In the genomic region with DNA sequence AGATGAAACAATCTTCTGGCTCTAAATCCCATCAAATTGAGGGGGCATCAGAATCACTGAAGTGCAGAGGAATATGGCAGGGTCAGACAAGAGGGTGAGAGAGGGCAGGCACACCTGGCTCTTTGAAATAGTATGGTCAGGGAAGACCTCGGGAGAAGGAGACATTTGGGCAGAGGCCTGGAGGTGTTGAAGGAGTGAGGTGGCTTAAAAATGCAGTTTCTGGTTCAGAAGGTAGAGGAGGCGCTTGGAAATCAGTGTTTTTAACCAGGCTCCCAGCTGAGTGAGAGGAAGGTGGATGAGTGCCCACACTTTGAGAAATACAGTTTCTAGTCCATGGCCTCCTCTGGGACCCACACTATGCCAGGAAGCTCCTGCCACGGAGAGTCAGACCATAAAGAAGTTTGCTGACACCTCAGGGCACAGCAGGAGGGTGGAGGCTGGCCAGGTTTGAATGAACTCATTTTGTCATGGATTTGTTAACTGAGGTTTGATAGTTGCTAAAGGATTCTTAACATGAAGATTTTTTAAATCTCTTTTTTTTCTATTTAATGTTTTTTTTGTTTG, we compare ENCODE assay signal across 17 cellular contexts. TPM values are rescaled to one million over a fixed set of nuclear protein-coding genes. Genes with fewer than 3 reads are reported as not detected.
DNase-seq lines count a peak whose midpoint lies in the region; ATAC-seq and TF ChIP-seq lines count a peak whose summit lies in the region.
"Had no signal": no experiment of that assay in that cellular context is flagged by ENCODE, and none has a peak within 500 bp of the region (broad histone marks: within the 10 kb centered on the region; RNA-seq: fewer than 3 reads in every experiment).

No MANE protein-coding gene starts in this region.

- no peak overlapping the region for H2BK5ac ChIP-seq in IMR-90 (ENCODE audit: low read depth, low read length, poor library complexity, severe bottlenecking)

- BruUV-seq in IMR-90 (replicated peaks; lab: Mats Ljungman, UMichigan), result no TSS peak

- H4K8ac ChIP-seq in IMR-90 (ENCODE audit: low read depth in 2 of 2, low read length in 2 of 2), result peak overlapping the region in 1 of 2 experiments; percentile 5; a peak in 1 of 4 replicates

- intact Hi-C loops in IMR-90 (cut with micrococcal nuclease), result no loop called here

- H4K5ac ChIP-seq in IMR-90 (ENCODE audit: low read depth, low read length), result no peak overlapping the region

- no peak overlapping the region for H3K4me3 Mint-ChIP-seq in activated CD4-positive, alpha-beta memory T cell treated with anti-CD3 and anti-CD28 coated beads, Interleukin-2, amount 10 ng/mL, durations not matched to agents 7 days and 5 days

- no peak for TF ChIP-seq RAD21 in IMR-90 (IDR thresholded peaks at IDR 0.05; ENCODE audit: low read length)

- H2AK5ac ChIP-seq in IMR-90 (ENCODE audit: low read depth, low read length), result peak overlapping the region; percentile 63

- CTCF ChIA-PET in IMR-90 (lab: Yijun Ruan, JAX), result no interaction called here
- CTCF ChIA-PET in activated CD4-positive, alpha-beta memory T cell treated with anti-CD3 and anti-CD28 coated beads, Interleukin-2, amount 10 ng/mL, durations not matched to agents 7 days and 5 days (lab: Charles Lee), result no interaction called here

- no peaks in the 10 kb centered on the region for H3K4me1 Mint-ChIP-seq in activated CD4-positive, alpha-beta memory T cell treated with anti-CD3 and anti-CD28 coated beads, Interleukin-2, amount 10 ng/mL, durations not matched to agents 7 days and 5 days

- no peak for TF ChIP-seq CTCF in IMR-90 (conservative IDR thresholded peaks at IDR 0.05; ENCODE audit: low read depth, low read length)

- H3K27ac ChIP-seq in IMR-90 (ENCODE audit: insufficient read depth, low read length), result peak overlapping the region; percentile 37; the same call in 1 of the 2 replicates
- peak overlapping the region; percentile 26 for H3K27ac ChIP-seq in muscle layer of duodenum (ENCODE audit: low read length)
- H3K27ac ChIP-seq: C4-2B, prostate gland had no signal

- dilution Hi-C loops in IMR-90 (cut with HindIII; ENCODE audit: low sequenced_read_pairs, unreplicated experiment), result no loop called here

- no peak for TF ChIP-seq POLR2A in IMR-90 (IDR thresholded peaks at IDR 0.05; ENCODE audit: low read depth, low read length)

- peak; percentile 38 for DNase-seq in AG20443 (ENCODE audit: low spot score)
- no peak for DNase-seq in IMR-90
- peak; percentile 21 for DNase-seq in cerebellar cortex (ENCODE audit: low spot score)
- no peak for DNase-seq in activated CD4-positive, alpha-beta memory T cell treated with anti-CD3 and anti-CD28 coated beads, Interleukin-2, amount 10 ng/mL, durations not matched to agents 7 days and 5 days
- DNase-seq in dedifferentiated amniotic fluid mesenchymal stem cell (ENCODE audit: extremely low spot score), result no peak
- DNase-seq in T1000 (lab: John Stamatoyannopoulos, UW), result no peak
- DNase-seq in NCI-H510A (lab: John Stamatoyannopoulos, UW), result no peak
- DNase-seq: activated CD4-positive, CD25-positive, alpha-beta regulatory T cell; activated T-cell treated with anti-CD3 and anti-CD28 coated beads for 4 hours; KG1; mucosa of descending colon; NCI-H187 treated with DMSO at 0.1 percent for 48 hours; NK-92 treated with Interleukin-12 subunit alpha and Interleukin-12 subunit beta, amount 100 ng/mL, for 24 hours; stimulated activated CD4-positive, alpha-beta T cell treated with anti-CD3 and anti-CD28 coated beads, Interleukin-2, amount 100 ng/mL, for 48 hours had no signal

- POLR2A ChIA-PET in IMR-90 (lab: Charles Lee; ENCODE audit: unreplicated experiment), result no interaction called here
- POLR2A ChIA-PET in activated CD4-positive, alpha-beta memory T cell treated with anti-CD3 and anti-CD28 coated beads, Interleukin-2, amount 10 ng/mL, durations not matched to agents 7 days and 5 days (lab: Charles Lee), result no interaction called here

- H3K56ac ChIP-seq in IMR-90 (ENCODE audit: extremely low read depth, insufficient read depth, low read length), result no peak overlapping the region

- ATAC-seq in IMR-90 (ENCODE audit: low read depth), result no peak
- ATAC-seq: mucosa of descending colon had no signal

- in situ Hi-C loops in IMR-90 (cut with MboI; ENCODE audit: low sequenced_read_pairs), result no loop called here

- H2BK120ac ChIP-seq in IMR-90 (ENCODE audit: low read depth, low read length), result peak overlapping the region; percentile 16; the same call in 1 of the 2 replicates

- H3K36me3 Mint-ChIP-seq in activated CD4-positive, alpha-beta memory T cell treated with anti-CD3 and anti-CD28 coated beads, Interleukin-2, amount 10 ng/mL, durations not matched to agents 7 days and 5 days (ENCODE audit: low read depth), result no peaks in the 10 kb centered on the region

- 50% methylated on average over 1 of the region's 3 CpGs; no CpG with 5 or more reads in 1 of the 2 experiments for WGBS in IMR-90 (ENCODE audit: extremely low coverage in 2 of 2, insufficient read length in 1 of 2), 2 experiments

- H3K9me3 ChIP-seq in IMR-90 (ENCODE audit: control insufficient read depth, insufficient read depth, low read length) (no peaks in the 10 kb centered on the region), muscle layer of duodenum (ENCODE audit: control insufficient read depth in 1 of 2, low read length in 2 of 2) (no peaks in the 10 kb centered on the region)
- H3K9me3 ChIP-seq: mucosa of descending colon, prostate gland had no signal

- peak overlapping the region; percentile 46; the same call in 1 of the 2 replicates for H3K4ac ChIP-seq in IMR-90 (ENCODE audit: low read depth, low read length)

- peak overlapping the region; percentile 35; the same call in 1 of the 2 replicates for H2BK20ac ChIP-seq in IMR-90 (ENCODE audit: low read depth, low read length)

- H4K91ac ChIP-seq in IMR-90 (ENCODE audit: insufficient read depth, low read depth, low read length), result peak overlapping the region; percentile 34

- H3K4me2 ChIP-seq in IMR-90 (ENCODE audit: low read depth, low read length), result no peak overlapping the region

- no peak overlapping the region for H3K27ac Mint-ChIP-seq in activated CD4-positive, alpha-beta memory T cell treated with anti-CD3 and anti-CD28 coated beads, Interleukin-2, amount 10 ng/mL, durations not matched to agents 7 days and 5 days

- peak overlapping the region; percentile 22 for H2AK9ac ChIP-seq in IMR-90 (replicated peaks; ENCODE audit: low read depth, low read length, poor library complexity)

- H2AFZ ChIP-seq in IMR-90 (replicated peaks; ENCODE audit: low read length, poor library complexity), result no peak overlapping the region

- H3K9ac ChIP-seq in IMR-90 (ENCODE audit: low read depth, low read length), result no peak overlapping the region

- H2BK15ac ChIP-seq in IMR-90 (ENCODE audit: low read depth, low read length), result 0 out of 3 replicates have a peak overlapping the region, but pooled peaks have one; percentile 16

- no peaks in the 10 kb centered on the region for H3K9me3 Mint-ChIP-seq in activated CD4-positive, alpha-beta memory T cell treated with anti-CD3 and anti-CD28 coated beads, Interleukin-2, amount 10 ng/mL, durations not matched to agents 7 days and 5 days

- H3K79me1 ChIP-seq in IMR-90 (ENCODE audit: low read depth in 1 of 2, low read length in 2 of 2), result peaks cover 21 to 80% of the 10 kb centered on the region in 2 experiments

- H3K4me3 ChIP-seq in IMR-90 (ENCODE audit: insufficient read depth, low read depth, low read length) (no peak overlapping the region), muscle layer of duodenum (ENCODE audit: low read depth in 1 of 2, low read length in 2 of 2) (no peak overlapping the region)
- H3K4me3 ChIP-seq: mucosa of descending colon, prostate gland had no signal

- peaks cover 68% of the 10 kb centered on the region for H4K20me1 ChIP-seq in IMR-90 (ENCODE audit: insufficient read depth, low read length)

- peaks cover 54% of the 10 kb centered on the region for H3K36me3 ChIP-seq in IMR-90 (ENCODE audit: control insufficient read depth, insufficient read depth, low read length)
- H3K36me3 ChIP-seq in muscle layer of duodenum (ENCODE audit: control insufficient read depth in 1 of 2, insufficient read depth in 2 of 2, low read length in 2 of 2), result no peaks in the 10 kb centered on the region
- H3K36me3 ChIP-seq: prostate gland had no signal

- no peak overlapping the region for H3K18ac ChIP-seq in IMR-90 (ENCODE audit: low read depth, low read length)

- H3K4me1 ChIP-seq in IMR-90 (ENCODE audit: control insufficient read depth, insufficient read depth, low read length) (peaks cover 59% of the 10 kb centered on the region), muscle layer of duodenum (ENCODE audit: control insufficient read depth in 1 of 2, insufficient read depth in 2 of 2, low read length in 2 of 2) (peaks cover 23 to 74% of the 10 kb centered on the region in 2 donors)
- H3K4me1 ChIP-seq: prostate gland had no signal

- peak overlapping the region; percentile 61 for H3K14ac ChIP-seq in IMR-90 (replicated peaks; ENCODE audit: low read depth, low read length)

- peaks cover 53% of the 10 kb centered on the region for H3K9me1 ChIP-seq in IMR-90 (ENCODE audit: insufficient read depth, low read length)

- H3K27me3 Mint-ChIP-seq in activated CD4-positive, alpha-beta memory T cell treated with anti-CD3 and anti-CD28 coated beads, Interleukin-2, amount 10 ng/mL, durations not matched to agents 7 days and 5 days, result peaks cover 5% of the 10 kb centered on the region

- 0 out of 2 replicates have a peak overlapping the region, but pooled peaks have one; percentile 48 for H3K23ac ChIP-seq in IMR-90 (ENCODE audit: low read depth, low read length)

- no peaks in the 10 kb centered on the region for H3K27me3 ChIP-seq in IMR-90 (ENCODE audit: control insufficient read depth, insufficient read depth, low read length)
- H3K27me3 ChIP-seq in muscle layer of duodenum (ENCODE audit: low read depth, low read length), result no peaks in the 10 kb centered on the region

RNA-seq across cellular contexts. Expression of gene NID2, which starts 20.1 kb away (rescaled TPM):
- total RNA-seq in IMR-90 (2012; rRNA removed), result 101 and 102 TPM in 2 replicates
- polyA plus RNA-seq in IMR-90 (2012; rRNA removed), result 278 and 303 TPM in 2 replicates
- polyA plus RNA-seq in IMR-90 (2012; cell fraction: cytosol; rRNA removed), result 237 and 279 TPM in 2 replicates
- polyA plus RNA-seq in IMR-90 (2012; cell fraction: nucleus; rRNA removed; ENCODE audit: low replicate concordance), result 363 and 859 TPM in 2 replicates
- under 1 TPM; 0.15 to 0.18 TPM for total RNA-seq in activated CD4-positive, alpha-beta memory T cell treated with anti-CD3 and anti-CD28 coated beads, Interleukin-2, amount 10 ng/mL, durations not matched to agents 7 days and 5 days

RNA-seq across cellular contexts. Expression of gene RTRAF, which starts 59.4 kb away (rescaled TPM):
- total RNA-seq in IMR-90 (2012; rRNA removed), result 53.2 and 94.7 TPM in 2 replicates
- 102 and 139 TPM in 2 replicates for polyA plus RNA-seq in IMR-90 (2012; rRNA removed)
- 4.0 and 8.4 TPM in 2 replicates for polyA plus RNA-seq in IMR-90 (2012; cell fraction: cytosol; rRNA removed)
- polyA plus RNA-seq in IMR-90 (2012; cell fraction: nucleus; rRNA removed; ENCODE audit: low replicate concordance), result 1.5 and 27.7 TPM in 2 replicates
- total RNA-seq in activated CD4-positive, alpha-beta memory T cell treated with anti-CD3 and anti-CD28 coated beads, Interleukin-2, amount 10 ng/mL, durations not matched to agents 7 days and 5 days, result 100 to 1,000 TPM; 175 to 188 TPM

Comparison
In these comparisons a context has a peak if more than half of its experiments do, and no peak if none do; other contexts are left out.
1. DNase-seq: peak in AG20443 (single experiment) and cerebellar cortex (single experiment); none in IMR-90 (single experiment), activated CD4-positive, alpha-beta memory T cell treated with anti-CD3 and anti-CD28 coated beads, Interleukin-2, amount 10 ng/mL, durations not matched to agents 7 days and 5 days (single experiment), dedifferentiated amniotic fluid mesenchymal stem cell (single experiment), T1000 (single experiment) and NCI-H510A (single experiment).
2. RNA of gene NID2, which starts 20.1 kb away (total RNA-seq): 101 to 102 TPM in IMR-90; 0.15 to 0.18 TPM in activated CD4-positive, alpha-beta memory T cell treated with anti-CD3 and anti-CD28 coated beads, Interleukin-2, amount 10 ng/mL, durations not matched to agents 7 days and 5 days; every median in the first group is over 10 times any median in the second.